ENCODE assay signal across 10 cellular contexts in the genomic region with DNA sequence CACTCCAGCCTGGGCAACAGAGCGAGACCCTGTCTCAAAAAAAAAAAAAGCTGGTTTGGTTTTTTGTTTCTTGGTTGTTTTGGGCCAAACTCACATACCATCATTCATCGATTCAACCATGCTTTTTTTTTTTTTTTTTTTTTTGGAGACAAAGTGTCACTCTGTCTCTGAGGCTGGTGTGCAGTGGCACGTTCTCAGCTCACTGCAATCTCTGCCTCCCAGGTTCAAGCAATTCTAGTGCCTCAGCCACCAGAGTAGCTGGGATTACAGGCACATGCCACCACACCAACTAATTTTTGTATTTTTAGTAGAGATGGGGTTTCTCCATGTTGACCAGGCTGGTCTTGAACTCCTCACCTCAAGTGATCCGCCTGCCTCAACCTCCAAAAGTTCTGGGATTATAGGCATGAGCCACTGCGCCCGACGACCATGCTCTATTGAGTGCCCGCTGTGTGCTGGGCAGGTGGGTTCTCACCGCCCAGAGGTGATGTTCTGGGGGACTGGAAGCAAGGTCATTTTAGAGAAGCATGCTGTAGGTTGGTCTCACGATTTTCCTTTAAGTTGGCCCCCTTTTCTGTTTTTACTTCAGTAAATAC. TPM values are rescaled to one million over a fixed set of nuclear protein-coding genes. Genes with fewer than 3 reads are reported as not detected.
DNase-seq lines count a peak whose midpoint lies in the region; ATAC-seq, FAIRE-seq and TF ChIP-seq lines count a peak whose summit lies in the region.
"Had no signal": no experiment of that assay in that cellular context is flagged by ENCODE, and none has a peak within 500 bp of the region (broad histone marks: within the 10 kb centered on the region; RNA-seq: fewer than 3 reads in every experiment).

No MANE protein-coding gene starts in this region.

- no peaks in the 10 kb centered on the region for H3K4me1 ChIP-seq in breast epithelium
- peaks cover 18% of the 10 kb centered on the region for H3K4me1 ChIP-seq in mammary epithelial cell (ENCODE audit: insufficient read depth, low read length)
- peaks cover 10 to 43% (median 30%) of the 10 kb centered on the region in 4 donors for H3K4me1 ChIP-seq in transverse colon

- in situ Hi-C loops in mammary epithelial cell (cut with MboI; ENCODE audit: low sequenced_read_pairs in 2 of 2) = no loop called here
- in situ Hi-C loops in transverse colon (cut with MboI; ENCODE audit: low pct_ligation_motif_present in 1 of 4, low pct_unique_long_range_greater_than_20kb in 1 of 4, low sequenced_read_pairs in 3 of 4) = no loop called here

- TF ChIP-seq CTCF in breast epithelium (IDR thresholded peaks at IDR 0.05) (no peak), mammary epithelial cell (conservative IDR thresholded peaks at IDR 0.05 in 1 of 2, IDR thresholded peaks at IDR 0.05 in 1 of 2; ENCODE audit: extremely low read depth in 1 of 2, insufficient read depth in 1 of 2, low read depth in 1 of 2, low read length in 2 of 2) (no peak), natural killer cell (IDR thresholded peaks at IDR 0.05) (no peak), transverse colon (IDR thresholded peaks at IDR 0.05) (no peak)

- H3K27ac ChIP-seq in breast epithelium (peak overlapping the region; percentile 82 to 100), mammary epithelial cell (ENCODE audit: insufficient read depth, low read depth, low read length) (no peak overlapping the region), transverse colon (peak overlapping the region; percentile 95 to 99 (median 96))

- dilution Hi-C loops in mammary epithelial cell (cut with HindIII; ENCODE audit: low sequenced_read_pairs) = no loop called here

- H3K4me3 Mint-ChIP-seq in activated naive CD8-positive, alpha-beta T cell treated with anti-CD3 and anti-CD28 coated beads, Interleukin-2, amount 50 U/mL, for 24 hours = peak overlapping the region; percentile 97
- peak overlapping the region; percentile 77 for H3K4me3 Mint-ChIP-seq in natural killer cell

- no peaks in the 10 kb centered on the region for H4K20me1 ChIP-seq in mammary epithelial cell (ENCODE audit: insufficient read depth, low read length)

- no peak overlapping the region for H3K4me2 ChIP-seq in mammary epithelial cell (ENCODE audit: insufficient read depth, low read depth, low read length)

- H3K27me3 ChIP-seq in breast epithelium = no peaks in the 10 kb centered on the region
- no peaks in the 10 kb centered on the region for H3K27me3 ChIP-seq in mammary epithelial cell (ENCODE audit: insufficient read depth, low read length)
- H3K27me3 ChIP-seq in transverse colon = no peaks in the 10 kb centered on the region
- H3K27me3 ChIP-seq: right lobe of liver had no signal

- TF ChIP-seq POLR2A in breast epithelium (IDR thresholded peaks at IDR 0.05) (no peak), transverse colon (IDR thresholded peaks at IDR 0.05) (no peak)

- H3K4me3 ChIP-seq in breast epithelium (no peak overlapping the region), mammary epithelial cell (replicated peaks in 1 of 3; ENCODE audit: insufficient read depth in 1 of 3, low read depth in 2 of 3, low read length in 3 of 3) (no peak overlapping the region), transverse colon (no peak overlapping the region)
- H3K4me3 ChIP-seq: right lobe of liver had no signal

- no peak overlapping the region for H3K9ac ChIP-seq in mammary epithelial cell (ENCODE audit: insufficient read depth, low read length)

- CTCF ChIA-PET in mammary epithelial cell (lab: Charles Lee; ENCODE audit: low non-redundant PET) = no interaction called here

- no peaks in the 10 kb centered on the region for H3K79me2 ChIP-seq in mammary epithelial cell (ENCODE audit: insufficient read depth, low read length)

- H3K36me3 ChIP-seq in breast epithelium (no peaks in the 10 kb centered on the region), mammary epithelial cell (ENCODE audit: insufficient read depth, low read length) (no peaks in the 10 kb centered on the region), transverse colon (no peaks in the 10 kb centered on the region)
- H3K36me3 ChIP-seq: right lobe of liver had no signal

- no peak for TF ChIP-seq EP300 in transverse colon (IDR thresholded peaks at IDR 0.05; ENCODE audit: low read depth)

- H3K27ac Mint-ChIP-seq in activated naive CD8-positive, alpha-beta T cell treated with anti-CD3 and anti-CD28 coated beads, Interleukin-2, amount 50 U/mL, for 24 hours = peak overlapping the region; percentile 92
- H3K27ac Mint-ChIP-seq in natural killer cell = peak overlapping the region; percentile 89

- no peaks in the 10 kb centered on the region for H3K9me3 Mint-ChIP-seq in activated naive CD8-positive, alpha-beta T cell treated with anti-CD3 and anti-CD28 coated beads, Interleukin-2, amount 50 U/mL, for 24 hours
- no peaks in the 10 kb centered on the region for H3K9me3 Mint-ChIP-seq in natural killer cell

- BruUV-seq in mammary epithelial cell (replicated peaks; lab: Mats Ljungman, UMichigan) = no TSS peak

- DNase-seq in breast epithelium (ENCODE audit: low spot score in 2 of 2) (no peak), mammary epithelial cell (no peak), natural killer cell (no peak), transverse colon (no peak), activated gamma-delta T cell (lab: John Stamatoyannopoulos, UW) (no peak), frontal cortex (ENCODE audit: low spot score in 2 of 2) (no peak)
- DNase-seq in activated naive CD8-positive, alpha-beta T cell treated with anti-CD3 and anti-CD28 coated beads, Interleukin-2, amount 50 U/mL, for 24 hours = peak; percentile 30
- DNase-seq: NCI-H226 had no signal

- peaks cover 81% of the 10 kb centered on the region for H3K4me1 Mint-ChIP-seq in activated naive CD8-positive, alpha-beta T cell treated with anti-CD3 and anti-CD28 coated beads, Interleukin-2, amount 50 U/mL, for 24 hours
- H3K4me1 Mint-ChIP-seq in natural killer cell = peaks cover 49 to 60% of the 10 kb centered on the region in 2 donors

- H3K27me3 Mint-ChIP-seq in activated naive CD8-positive, alpha-beta T cell treated with anti-CD3 and anti-CD28 coated beads, Interleukin-2, amount 50 U/mL, for 24 hours = no peaks in the 10 kb centered on the region
- H3K27me3 Mint-ChIP-seq in natural killer cell (ENCODE audit: low read depth in 2 of 2) = no peaks in the 10 kb centered on the region

- H3K9me3 ChIP-seq in breast epithelium = no peaks in the 10 kb centered on the region
- H3K9me3 ChIP-seq in mammary epithelial cell (replicated peaks; ENCODE audit: insufficient read depth, low read length) = no peaks in the 10 kb centered on the region
- no peaks in the 10 kb centered on the region for H3K9me3 ChIP-seq in transverse colon
- H3K9me3 ChIP-seq: right lobe of liver had no signal

- no peak for FAIRE-seq in frontal cortex (lab: Jason Lieb, UNC)

- WGBS in mammary epithelial cell (ENCODE audit: low coverage, missing lambda C conversion rate) = 93% methylated on average over 8 of the region's 10 CpGs
- WGBS in transverse colon (ENCODE audit: low coverage in 1 of 2), 2 donors = 69 to 78% methylated on average over 8 to 10 of the region's 10 CpGs

- H2AFZ ChIP-seq in mammary epithelial cell (ENCODE audit: low read depth, low read length) = no peak overlapping the region

- ATAC-seq in activated naive CD8-positive, alpha-beta T cell treated with anti-CD3 and anti-CD28 coated beads, Interleukin-2, amount 50 U/mL, for 24 hours = no peak
- ATAC-seq in natural killer cell = no peak
- ATAC-seq in SK-N-SH treated with all-trans-retinoic acid at 6 μM for 48 hours = no peak
- ATAC-seq: right lobe of liver had no signal

- H3K36me3 Mint-ChIP-seq in activated naive CD8-positive, alpha-beta T cell treated with anti-CD3 and anti-CD28 coated beads, Interleukin-2, amount 50 U/mL, for 24 hours (ENCODE audit: low read depth) = peaks cover 13% of the 10 kb centered on the region
- no peaks in the 10 kb centered on the region for H3K36me3 Mint-ChIP-seq in natural killer cell

- intact Hi-C loops in breast epithelium (cut with DNase I; ENCODE audit: low total_unique reads) = no loop called here
- intact Hi-C loops in mammary epithelial cell (cut with micrococcal nuclease) = no loop called here
- intact Hi-C loops in natural killer cell (cut with micrococcal nuclease) = loop anchor here (1.0 kb wide), 3 partner anchors 8 to 34 kb away; a partner anchor contains a TSS
- intact Hi-C loops in transverse colon (cut with DNase I; ENCODE audit: low total_unique reads) = no loop called here

TF ChIP-seq in SK-N-SH treated with all-trans-retinoic acid at 6 μM for 48 hours, 23 proteins besides CTCF, POLR2A, EP300 and RAD21:
- no peak for TF ChIP-seq TOX (CRISPR knock-in tag; IDR thresholded peaks at IDR 0.05; ENCODE audit: borderline replicate concordance)
TF ChIP-seq in SK-N-SH treated with all-trans-retinoic acid at 6 μM for 48 hours: peak in this region for 0.

RNA-seq across cellular contexts. Expression of a gene that starts 8.1 kb away (rescaled TPM):
- total RNA-seq in breast epithelium = 100 to 1,000 TPM; 325 to 833 (median 602) TPM
- total RNA-seq in mammary epithelial cell = 10 to 100 TPM; 59.6 to 74.0 TPM
- 30.0 TPM for polyA plus RNA-seq in mammary epithelial cell
- 4.4 TPM for polyA minus RNA-seq in mammary epithelial cell
- 1,000 to 10,000 TPM; 1,182 to 2,122 (median 1,520) TPM for total RNA-seq in natural killer cell
- 1,000 to 10,000 TPM in 3 of 4 donors, 100 to 1,000 TPM in 1; 714 to 2,423 (median 1,288) TPM for total RNA-seq in transverse colon
- 35.5 TPM for total RNA-seq in frontal cortex

RNA-seq across cellular contexts. Expression of a gene that starts 15.3 kb away (rescaled TPM):
- total RNA-seq in breast epithelium = 10 to 100 TPM in 1 of 3 donors, 1 to 10 TPM in 2; 7.0 to 16.6 (median 9.5) TPM
- under 1 TPM; 0.19 to 0.50 TPM for total RNA-seq in mammary epithelial cell
- 0.03 TPM for polyA plus RNA-seq in mammary epithelial cell
- polyA minus RNA-seq in mammary epithelial cell = not detected
- total RNA-seq in natural killer cell = 10 to 100 TPM; 13.7 to 19.4 (median 15.6) TPM
- 10 to 100 TPM in 3 of 4 donors, 1 to 10 TPM in 1; 4.8 to 49.7 (median 17.5) TPM for total RNA-seq in transverse colon
- 0.41 TPM for total RNA-seq in frontal cortex

RNA-seq across cellular contexts. Expression of a gene that starts 33.3 kb away (rescaled TPM):
- total RNA-seq in breast epithelium (100 to 1,000 TPM in 2 of 3 donors, 10 to 100 TPM in 1; 83.0 to 122 (median 120) TPM), mammary epithelial cell (100 to 1,000 TPM; 127 to 182 TPM), natural killer cell (10 to 100 TPM; 42.4 to 60.8 (median 44.8) TPM), transverse colon (100 to 1,000 TPM in 3 of 4 donors, 10 to 100 TPM in 1; 94.3 to 218 (median 175) TPM), frontal cortex (80.3 TPM)
- 215 TPM for polyA plus RNA-seq in mammary epithelial cell
- 63.3 TPM for polyA minus RNA-seq in mammary epithelial cell

RNA-seq across cellular contexts. Expression of a gene that starts 50.8 kb away (rescaled TPM):
- total RNA-seq in breast epithelium = 10 to 100 TPM; 22.5 to 29.2 (median 25.9) TPM
- total RNA-seq in mammary epithelial cell = 10 to 100 TPM; 16.3 to 18.7 TPM
- polyA plus RNA-seq in mammary epithelial cell = 4.5 TPM
- 7.3 TPM for polyA minus RNA-seq in mammary epithelial cell
- total RNA-seq in natural killer cell = 10 to 100 TPM; 69.1 to 73.3 (median 71.0) TPM
- total RNA-seq in transverse colon = 100 to 1,000 TPM in 1 of 4 donors, 10 to 100 TPM in 3; 59.7 to 110 (median 73.0) TPM
- total RNA-seq in frontal cortex = 18.3 TPM
